Comparison of ENCODE assay signal across 1 cellular context in the genomic region with DNA sequence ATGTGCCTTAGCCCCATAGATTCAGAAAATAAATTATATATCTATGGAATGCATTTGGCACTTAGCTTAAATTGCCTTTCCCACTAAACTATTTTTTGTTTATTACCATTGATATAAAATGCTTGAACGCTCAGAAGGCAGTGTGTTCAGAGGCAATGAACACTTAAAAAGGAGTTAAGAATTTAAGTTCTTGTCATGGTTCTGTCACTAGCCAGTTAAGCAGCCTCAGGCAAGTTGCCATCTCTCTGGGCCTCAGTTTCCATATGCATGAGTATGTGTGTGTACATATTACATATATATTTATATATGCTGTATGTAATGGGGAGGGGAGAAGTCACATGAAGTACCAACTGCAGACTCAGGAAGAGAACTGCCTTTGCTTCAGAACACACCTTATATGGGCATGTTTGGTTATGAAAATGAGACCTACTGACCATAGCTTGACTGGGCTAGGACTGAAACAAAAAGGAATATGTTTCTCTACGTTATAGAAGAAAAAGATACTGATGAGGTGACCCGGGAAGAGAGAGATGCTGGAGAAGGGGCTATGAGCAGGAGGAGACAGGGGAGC.
TF ChIP-seq lines count a peak whose summit lies in the region.

No MANE protein-coding gene starts in this region.

TF ChIP-seq in GM23338, 12 proteins besides CTCF, POLR2A, EP300 and RAD21 (continued from another document):
- TF ChIP-seq, protein P1, sequence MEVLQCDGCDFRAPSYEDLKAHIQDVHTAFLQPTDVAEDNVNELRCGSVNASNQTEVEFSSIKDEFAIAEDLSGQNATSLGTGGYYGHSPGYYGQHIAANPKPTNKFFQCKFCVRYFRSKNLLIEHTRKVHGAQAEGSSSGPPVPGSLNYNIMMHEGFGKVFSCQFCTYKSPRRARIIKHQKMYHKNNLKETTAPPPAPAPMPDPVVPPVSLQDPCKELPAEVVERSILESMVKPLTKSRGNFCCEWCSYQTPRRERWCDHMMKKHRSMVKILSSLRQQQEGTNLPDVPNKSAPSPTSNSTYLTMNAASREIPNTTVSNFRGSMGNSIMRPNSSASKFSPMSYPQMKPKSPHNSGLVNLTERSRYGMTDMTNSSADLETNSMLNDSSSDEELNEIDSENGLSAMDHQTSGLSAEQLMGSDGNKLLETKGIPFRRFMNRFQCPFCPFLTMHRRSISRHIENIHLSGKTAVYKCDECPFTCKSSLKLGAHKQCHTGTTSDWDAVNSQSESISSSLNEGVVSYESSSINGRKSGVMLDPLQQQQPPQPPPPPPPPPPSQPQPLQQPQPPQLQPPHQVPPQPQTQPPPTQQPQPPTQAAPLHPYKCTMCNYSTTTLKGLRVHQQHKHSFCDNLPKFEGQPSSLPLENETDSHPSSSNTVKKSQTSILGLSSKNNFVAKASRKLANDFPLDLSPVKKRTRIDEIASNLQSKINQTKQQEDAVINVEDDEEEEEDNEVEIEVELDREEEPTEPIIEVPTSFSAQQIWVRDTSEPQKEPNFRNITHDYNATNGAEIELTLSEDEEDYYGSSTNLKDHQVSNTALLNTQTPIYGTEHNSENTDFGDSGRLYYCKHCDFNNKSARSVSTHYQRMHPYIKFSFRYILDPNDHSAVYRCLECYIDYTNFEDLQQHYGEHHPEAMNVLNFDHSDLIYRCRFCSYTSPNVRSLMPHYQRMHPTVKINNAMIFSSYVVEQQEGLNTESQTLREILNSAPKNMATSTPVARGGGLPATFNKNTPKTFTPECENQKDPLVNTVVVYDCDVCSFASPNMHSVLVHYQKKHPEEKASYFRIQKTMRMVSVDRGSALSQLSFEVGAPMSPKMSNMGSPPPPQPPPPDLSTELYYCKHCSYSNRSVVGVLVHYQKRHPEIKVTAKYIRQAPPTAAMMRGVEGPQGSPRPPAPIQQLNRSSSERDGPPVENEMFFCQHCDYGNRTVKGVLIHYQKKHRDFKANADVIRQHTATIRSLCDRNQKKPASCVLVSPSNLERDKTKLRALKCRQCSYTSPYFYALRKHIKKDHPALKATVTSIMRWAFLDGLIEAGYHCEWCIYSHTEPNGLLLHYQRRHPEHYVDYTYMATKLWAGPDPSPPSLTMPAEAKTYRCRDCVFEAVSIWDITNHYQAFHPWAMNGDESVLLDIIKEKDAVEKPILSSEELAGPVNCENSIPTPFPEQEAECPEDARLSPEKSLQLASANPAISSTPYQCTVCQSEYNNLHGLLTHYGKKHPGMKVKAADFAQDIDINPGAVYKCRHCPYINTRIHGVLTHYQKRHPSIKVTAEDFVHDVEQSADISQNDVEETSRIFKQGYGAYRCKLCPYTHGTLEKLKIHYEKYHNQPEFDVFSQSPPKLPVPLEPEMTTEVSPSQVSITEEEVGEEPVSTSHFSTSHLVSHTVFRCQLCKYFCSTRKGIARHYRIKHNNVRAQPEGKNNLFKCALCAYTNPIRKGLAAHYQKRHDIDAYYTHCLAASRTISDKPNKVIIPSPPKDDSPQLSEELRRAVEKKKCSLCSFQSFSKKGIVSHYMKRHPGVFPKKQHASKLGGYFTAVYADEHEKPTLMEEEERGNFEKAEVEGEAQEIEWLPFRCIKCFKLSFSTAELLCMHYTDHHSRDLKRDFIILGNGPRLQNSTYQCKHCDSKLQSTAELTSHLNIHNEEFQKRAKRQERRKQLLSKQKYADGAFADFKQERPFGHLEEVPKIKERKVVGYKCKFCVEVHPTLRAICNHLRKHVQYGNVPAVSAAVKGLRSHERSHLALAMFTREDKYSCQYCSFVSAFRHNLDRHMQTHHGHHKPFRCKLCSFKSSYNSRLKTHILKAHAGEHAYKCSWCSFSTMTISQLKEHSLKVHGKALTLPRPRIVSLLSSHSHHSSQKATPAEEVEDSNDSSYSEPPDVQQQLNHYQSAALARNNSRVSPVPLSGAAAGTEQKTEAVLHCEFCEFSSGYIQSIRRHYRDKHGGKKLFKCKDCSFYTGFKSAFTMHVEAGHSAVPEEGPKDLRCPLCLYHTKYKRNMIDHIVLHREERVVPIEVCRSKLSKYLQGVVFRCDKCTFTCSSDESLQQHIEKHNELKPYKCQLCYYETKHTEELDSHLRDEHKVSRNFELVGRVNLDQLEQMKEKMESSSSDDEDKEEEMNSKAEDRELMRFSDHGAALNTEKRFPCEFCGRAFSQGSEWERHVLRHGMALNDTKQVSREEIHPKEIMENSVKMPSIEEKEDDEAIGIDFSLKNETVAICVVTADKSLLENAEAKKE (CRISPR knock-in tag; IDR thresholded peaks at IDR 0.05), result no peak
- TF ChIP-seq CREB1 (CRISPR knock-in tag; IDR thresholded peaks at IDR 0.05; ENCODE audit: low read depth) (no peak), EZH2phosphoT487 (IDR thresholded peaks at IDR 0.05; ENCODE audit: unreplicated experiment) (no peak)
